27 cellular contexts compared by ENCODE assay signal in genomic region chr4:3220586-3221494, GRCh38. TPM values are rescaled to one million over a fixed set of nuclear protein-coding genes. Genes with fewer than 3 reads are reported as not detected.
A peak's percentile ranks its signal among the peaks of the same experiment; 100 is the strongest.
DNase-seq lines count a peak whose midpoint lies in the region; ATAC-seq and TF ChIP-seq lines count a peak whose summit lies in the region.
"Had no signal": no experiment of that assay in that cellular context is flagged by ENCODE, and none has a peak within 500 bp of the region (broad histone marks: within the 10 kb centered on the region; RNA-seq: fewer than 3 reads in every experiment).

No MANE protein-coding gene starts in this region.

- H3K9me3 ChIP-seq in psoas muscle, result no peaks in the 10 kb centered on the region
- H3K9me3 ChIP-seq in WERI-Rb-1 (ENCODE audit: severe bottlenecking), result no peaks in the 10 kb centered on the region
- H3K9me3 ChIP-seq: BLaER1 treated with 17β-estradiol and CSF1 and Interleukin-3, amounts not matched to agents 10 nM and 100 nM; esophagus squamous epithelium; gastroesophageal sphincter; ovary; sigmoid colon; SK-N-SH had no signal

- 46 to 79% (median 50%) methylated on average over 14 of the region's 14 CpGs for WGBS in psoas muscle, 3 donors

- TF ChIP-seq CTCF in psoas muscle (IDR thresholded peaks at IDR 0.05), result no peak
- TF ChIP-seq CTCF in WERI-Rb-1 (IDR thresholded peaks at IDR 0.05; ENCODE audit: low read depth, low read length), result no peak

- no peaks in the 10 kb centered on the region for H3K9me3 Mint-ChIP-seq in activated CD8-positive, alpha-beta memory T cell treated with anti-CD3 and anti-CD28 coated beads, Interleukin-2, amount 10 ng/mL, durations not matched to agents 7 days and 5 days (ENCODE audit: low read depth)
- H3K9me3 Mint-ChIP-seq in immature natural killer cell, result no peaks in the 10 kb centered on the region
- H3K9me3 Mint-ChIP-seq: activated T-cell treated with anti-CD3 and anti-CD28 coated beads, Interleukin-2, amount 50 U/mL, for 4 hours; WTC11 had no signal

- no peaks in the 10 kb centered on the region for H3K27me3 ChIP-seq in psoas muscle (ENCODE audit: insufficient read depth in 3 of 3, low read length in 2 of 3)
- H3K27me3 ChIP-seq in WERI-Rb-1 (ENCODE audit: insufficient read depth, low read depth, severe bottlenecking), result no peaks in the 10 kb centered on the region
- H3K27me3 ChIP-seq: BLaER1 treated with 17β-estradiol and CSF1 and Interleukin-3, amounts not matched to agents 10 nM and 100 nM; esophagus squamous epithelium; gastroesophageal sphincter; ovary; sigmoid colon had no signal

- ATAC-seq in activated CD8-positive, alpha-beta memory T cell treated with anti-CD3 and anti-CD28 coated beads, Interleukin-2, amount 10 ng/mL, durations not matched to agents 7 days and 5 days, result peak; percentile 47
- ATAC-seq in psoas muscle, result peak; percentile 36 to 70 (median 66)
- ATAC-seq: activated T-cell treated with anti-CD3 and anti-CD28 coated beads, Interleukin-2, amount 50 U/mL, for 4 hours; gastroesophageal sphincter; HepG2; WTC11 had no signal

- H3K27ac ChIP-seq in psoas muscle, result peak overlapping the region; percentile 69
- H3K27ac ChIP-seq in WERI-Rb-1, result no peak overlapping the region
- H3K27ac ChIP-seq: BLaER1 treated with 17β-estradiol and CSF1 and Interleukin-3, amounts not matched to agents 10 nM and 100 nM; esophagus squamous epithelium; gastroesophageal sphincter; HL-60; ovary; sigmoid colon had no signal

- H3K4me3 ChIP-seq in psoas muscle (no peak overlapping the region), WERI-Rb-1 (ENCODE audit: low read depth, low read length) (no peak overlapping the region)
- H3K4me3 ChIP-seq: BLaER1 treated with 17β-estradiol and CSF1 and Interleukin-3, amounts not matched to agents 10 nM and 100 nM; esophagus squamous epithelium; gastroesophageal sphincter; ovary; sigmoid colon had no signal

- H3K27me3 Mint-ChIP-seq in activated CD8-positive, alpha-beta memory T cell treated with anti-CD3 and anti-CD28 coated beads, Interleukin-2, amount 10 ng/mL, durations not matched to agents 7 days and 5 days, result no peaks in the 10 kb centered on the region
- peaks cover 0 to 2% (median under 1%) of the 10 kb centered on the region in 3 donors for H3K27me3 Mint-ChIP-seq in immature natural killer cell (ENCODE audit: low read depth in 3 of 3)

- H3K36me3 Mint-ChIP-seq in activated CD8-positive, alpha-beta memory T cell treated with anti-CD3 and anti-CD28 coated beads, Interleukin-2, amount 10 ng/mL, durations not matched to agents 7 days and 5 days, result peaks cover 24% of the 10 kb centered on the region
- peaks cover 37 to 67% (median 45%) of the 10 kb centered on the region in 3 donors for H3K36me3 Mint-ChIP-seq in immature natural killer cell

- CTCF ChIA-PET in activated CD8-positive, alpha-beta memory T cell treated with anti-CD3 and anti-CD28 coated beads, Interleukin-2, amount 10 ng/mL, durations not matched to agents 7 days and 5 days (lab: Charles Lee), result no interaction called here

- intact Hi-C loops in psoas muscle (cut with DNase I), result no loop called here

- H3K4me3 Mint-ChIP-seq in activated CD8-positive, alpha-beta memory T cell treated with anti-CD3 and anti-CD28 coated beads, Interleukin-2, amount 10 ng/mL, durations not matched to agents 7 days and 5 days, result no peak overlapping the region
- H3K4me3 Mint-ChIP-seq in immature natural killer cell, result peak overlapping the region; percentile 0 to 75 (median 27)
- H3K4me3 Mint-ChIP-seq: activated T-cell treated with anti-CD3 and anti-CD28 coated beads, Interleukin-2, amount 50 U/mL, for 4 hours; WTC11 had no signal

- H3K36me3 ChIP-seq in psoas muscle (ENCODE audit: insufficient read depth in 1 of 2, low read depth in 1 of 2) (peaks cover 0 to 94% of the 10 kb centered on the region in 2 donors), WERI-Rb-1 (peaks cover 92% of the 10 kb centered on the region)
- H3K36me3 ChIP-seq: ovary had no signal

- peaks cover 30% of the 10 kb centered on the region for H3K4me1 ChIP-seq in psoas muscle
- H3K4me1 ChIP-seq: esophagus squamous epithelium, sigmoid colon had no signal

- peaks cover 25% of the 10 kb centered on the region for H3K4me1 Mint-ChIP-seq in activated CD8-positive, alpha-beta memory T cell treated with anti-CD3 and anti-CD28 coated beads, Interleukin-2, amount 10 ng/mL, durations not matched to agents 7 days and 5 days
- H3K4me1 Mint-ChIP-seq in immature natural killer cell, result peaks cover 32 to 43% of the 10 kb centered on the region in 2 donors
- H3K4me1 Mint-ChIP-seq: WTC11 had no signal

- peak; percentile 48 for DNase-seq in activated CD8-positive, alpha-beta memory T cell treated with anti-CD3 and anti-CD28 coated beads, Interleukin-2, amount 10 ng/mL, durations not matched to agents 7 days and 5 days
- DNase-seq in activated CD8-positive, alpha-beta memory T cell treated with anti-CD3 and anti-CD28 coated beads, Interleukin-2, amount 50 U/mL, for 4 hours, result no peak
- peak; percentile 8 for DNase-seq in NCI-H1694 treated with DMSO at 0.1 percent for 48 hours (lab: John Stamatoyannopoulos, UW)
- DNase-seq in immature natural killer cell, result peak in 1 of 3 donors; percentile 26
- peak; percentile 14 to 62 for DNase-seq in psoas muscle
- no peak for DNase-seq in HuH-7 (ENCODE audit: low spot score)
- DNase-seq in NCI-H1092 treated with DMSO at 0.1 percent for 48 hours (lab: John Stamatoyannopoulos, UW), result no peak
- no peak for DNase-seq in WERI-Rb-1
- DNase-seq: activated CD4-positive, alpha-beta T cell treated with anti-CD3 and anti-CD28 coated beads, Interleukin-2, amount 50 U/mL, for 48 hours; activated naive CD4-positive, alpha-beta T cell treated with anti-CD3 and anti-CD28 coated beads, Interleukin-2, amount 50 U/mL, for 16 hours; activated T-cell treated with anti-CD3 and anti-CD28 coated beads, Interleukin-2, amount 50 U/mL, for 4 hours; esophagus squamous epithelium; mesenchymal stem cell; NCI-H1048; NCI-H2029 treated with DMSO at 0.1 percent for 48 hours; NCI-H524; sigmoid colon; SK-N-SH; stimulated activated CD4-positive, alpha-beta T cell treated with anti-CD3 and anti-CD28 coated beads, Interleukin-15, amount 100 ng/mL, for 24 hours; stimulated activated CD8-positive, alpha-beta memory T cell treated with anti-CD3 and anti-CD28 coated beads, Interleukin-4, amount 100 ng/mL, for 48 hours had no signal

- H3K27ac Mint-ChIP-seq in activated CD8-positive, alpha-beta memory T cell treated with anti-CD3 and anti-CD28 coated beads, Interleukin-2, amount 10 ng/mL, durations not matched to agents 7 days and 5 days, result peak overlapping the region; percentile 56
- H3K27ac Mint-ChIP-seq in immature natural killer cell, result peak overlapping the region; percentile 19 to 84 (median 77)
- H3K27ac Mint-ChIP-seq: WTC11 had no signal

RNA-seq across cellular contexts. Expression of gene MSANTD1, which starts 28.1 kb away (rescaled TPM):
- under 1 TPM; 0.73 to 0.82 TPM for total RNA-seq in activated CD8-positive, alpha-beta memory T cell treated with anti-CD3 and anti-CD28 coated beads, Interleukin-2, amount 10 ng/mL, durations not matched to agents 7 days and 5 days
- polyA plus RNA-seq in immature natural killer cell, result not detected
- under 1 TPM; 0.25 to 0.94 (median 0.70) TPM for total RNA-seq in psoas muscle
- under 1 TPM; 0.11 to 0.34 (median 0.27) TPM for polyA plus RNA-seq in psoas muscle
- polyA plus RNA-seq: keratinocyte had no signal

Comparison
In these comparisons a context has a peak if more than half of its experiments do, and no peak if none do; other contexts are left out.
1. DNase-seq: peak in activated CD8-positive, alpha-beta memory T cell treated with anti-CD3 and anti-CD28 coated beads, Interleukin-2, amount 10 ng/mL, durations not matched to agents 7 days and 5 days (single experiment), NCI-H1694 treated with DMSO at 0.1 percent for 48 hours (single experiment) and psoas muscle (2 of 2); none in activated CD8-positive, alpha-beta memory T cell treated with anti-CD3 and anti-CD28 coated beads, Interleukin-2, amount 50 U/mL, for 4 hours (single experiment), HuH-7 (single experiment), NCI-H1092 treated with DMSO at 0.1 percent for 48 hours (single experiment) and WERI-Rb-1 (single experiment).